ENCODE assay signal across 1 cellular context in the genomic region with DNA sequence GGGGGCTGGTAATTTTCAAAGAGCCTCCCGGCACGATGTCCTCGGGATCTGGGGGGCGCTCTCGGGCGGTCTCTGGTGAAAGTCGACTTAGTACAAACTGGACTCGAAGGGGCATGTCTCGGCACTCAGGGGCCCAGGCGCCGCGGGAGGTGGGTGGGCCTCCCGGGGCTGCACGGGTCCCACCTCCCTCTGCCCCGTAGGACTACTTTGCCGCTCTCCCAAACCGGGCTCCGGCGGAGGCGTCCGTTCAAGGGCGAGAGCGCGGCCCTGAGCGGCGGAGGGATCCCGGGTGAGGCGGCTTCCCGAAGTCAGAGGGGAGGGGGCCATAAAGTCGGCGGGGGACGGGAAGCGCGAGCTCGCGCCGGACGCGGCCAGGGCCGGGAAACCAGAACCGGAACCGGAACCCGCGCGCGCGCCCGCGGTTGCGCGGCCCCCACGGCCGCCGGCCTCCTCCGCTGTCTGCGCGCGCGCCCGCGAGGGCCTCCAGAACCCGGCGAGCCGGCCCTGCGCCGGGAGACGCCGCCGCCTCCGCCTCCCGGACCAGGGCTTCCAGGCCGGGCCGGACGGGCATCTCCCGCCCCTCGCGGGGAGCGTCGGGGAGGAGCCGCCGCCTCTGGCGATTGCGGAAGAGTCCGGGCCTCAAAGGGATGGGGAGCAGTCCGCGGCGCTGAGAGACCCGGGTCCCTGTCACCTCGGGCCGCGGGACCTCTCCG.
A peak's percentile ranks its signal among the peaks of the same experiment; 100 is the strongest.
TF ChIP-seq lines count a peak whose summit lies in the region.

A gene with protein sequence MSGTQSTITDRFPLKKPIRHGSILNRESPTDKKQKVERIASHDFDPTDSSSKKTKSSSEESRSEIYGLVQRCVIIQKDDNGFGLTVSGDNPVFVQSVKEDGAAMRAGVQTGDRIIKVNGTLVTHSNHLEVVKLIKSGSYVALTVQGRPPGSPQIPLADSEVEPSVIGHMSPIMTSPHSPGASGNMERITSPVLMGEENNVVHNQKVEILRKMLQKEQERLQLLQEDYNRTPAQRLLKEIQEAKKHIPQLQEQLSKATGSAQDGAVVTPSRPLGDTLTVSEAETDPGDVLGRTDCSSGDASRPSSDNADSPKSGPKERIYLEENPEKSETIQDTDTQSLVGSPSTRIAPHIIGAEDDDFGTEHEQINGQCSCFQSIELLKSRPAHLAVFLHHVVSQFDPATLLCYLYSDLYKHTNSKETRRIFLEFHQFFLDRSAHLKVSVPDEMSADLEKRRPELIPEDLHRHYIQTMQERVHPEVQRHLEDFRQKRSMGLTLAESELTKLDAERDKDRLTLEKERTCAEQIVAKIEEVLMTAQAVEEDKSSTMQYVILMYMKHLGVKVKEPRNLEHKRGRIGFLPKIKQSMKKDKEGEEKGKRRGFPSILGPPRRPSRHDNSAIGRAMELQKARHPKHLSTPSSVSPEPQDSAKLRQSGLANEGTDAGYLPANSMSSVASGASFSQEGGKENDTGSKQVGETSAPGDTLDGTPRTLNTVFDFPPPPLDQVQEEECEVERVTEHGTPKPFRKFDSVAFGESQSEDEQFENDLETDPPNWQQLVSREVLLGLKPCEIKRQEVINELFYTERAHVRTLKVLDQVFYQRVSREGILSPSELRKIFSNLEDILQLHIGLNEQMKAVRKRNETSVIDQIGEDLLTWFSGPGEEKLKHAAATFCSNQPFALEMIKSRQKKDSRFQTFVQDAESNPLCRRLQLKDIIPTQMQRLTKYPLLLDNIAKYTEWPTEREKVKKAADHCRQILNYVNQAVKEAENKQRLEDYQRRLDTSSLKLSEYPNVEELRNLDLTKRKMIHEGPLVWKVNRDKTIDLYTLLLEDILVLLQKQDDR (N-terminal part only) (plus strand): TSS at position 486 of the 713 bp plus-strand sequence. CDS start 831 bp downstream, outside the sequence.

TF ChIP-seq in GM12878, 131 proteins besides CTCF, POLR2A, EP300 and RAD21 (continued from another document and continues in another):
- peak; percentile 84 for TF ChIP-seq YY1 (IDR thresholded peaks at IDR 0.05; ENCODE audit: low read depth, low read length)
- peak; percentile 49; the same call in 1 of the 2 replicates for TF ChIP-seq CREM (IDR thresholded peaks at IDR 0.05; ENCODE audit: low read depth)
- TF ChIP-seq TBL1XR1 (IDR thresholded peaks at IDR 0.05; ENCODE audit: low read depth, low read length): 0 out of 2 replicates have a peak, but pooled peaks have one; percentile 62
- TF ChIP-seq, protein P1, sequence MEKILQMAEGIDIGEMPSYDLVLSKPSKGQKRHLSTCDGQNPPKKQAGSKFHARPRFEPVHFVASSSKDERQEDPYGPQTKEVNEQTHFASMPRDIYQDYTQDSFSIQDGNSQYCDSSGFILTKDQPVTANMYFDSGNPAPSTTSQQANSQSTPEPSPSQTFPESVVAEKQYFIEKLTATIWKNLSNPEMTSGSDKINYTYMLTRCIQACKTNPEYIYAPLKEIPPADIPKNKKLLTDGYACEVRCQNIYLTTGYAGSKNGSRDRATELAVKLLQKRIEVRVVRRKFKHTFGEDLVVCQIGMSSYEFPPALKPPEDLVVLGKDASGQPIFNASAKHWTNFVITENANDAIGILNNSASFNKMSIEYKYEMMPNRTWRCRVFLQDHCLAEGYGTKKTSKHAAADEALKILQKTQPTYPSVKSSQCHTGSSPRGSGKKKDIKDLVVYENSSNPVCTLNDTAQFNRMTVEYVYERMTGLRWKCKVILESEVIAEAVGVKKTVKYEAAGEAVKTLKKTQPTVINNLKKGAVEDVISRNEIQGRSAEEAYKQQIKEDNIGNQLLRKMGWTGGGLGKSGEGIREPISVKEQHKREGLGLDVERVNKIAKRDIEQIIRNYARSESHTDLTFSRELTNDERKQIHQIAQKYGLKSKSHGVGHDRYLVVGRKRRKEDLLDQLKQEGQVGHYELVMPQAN (conservative IDR thresholded peaks at IDR 0.05): peak; percentile 54; the same call in 1 of the 2 replicates
- no peak for TF ChIP-seq CHD4 (IDR thresholded peaks at IDR 0.05)
- TF ChIP-seq, protein P2, sequence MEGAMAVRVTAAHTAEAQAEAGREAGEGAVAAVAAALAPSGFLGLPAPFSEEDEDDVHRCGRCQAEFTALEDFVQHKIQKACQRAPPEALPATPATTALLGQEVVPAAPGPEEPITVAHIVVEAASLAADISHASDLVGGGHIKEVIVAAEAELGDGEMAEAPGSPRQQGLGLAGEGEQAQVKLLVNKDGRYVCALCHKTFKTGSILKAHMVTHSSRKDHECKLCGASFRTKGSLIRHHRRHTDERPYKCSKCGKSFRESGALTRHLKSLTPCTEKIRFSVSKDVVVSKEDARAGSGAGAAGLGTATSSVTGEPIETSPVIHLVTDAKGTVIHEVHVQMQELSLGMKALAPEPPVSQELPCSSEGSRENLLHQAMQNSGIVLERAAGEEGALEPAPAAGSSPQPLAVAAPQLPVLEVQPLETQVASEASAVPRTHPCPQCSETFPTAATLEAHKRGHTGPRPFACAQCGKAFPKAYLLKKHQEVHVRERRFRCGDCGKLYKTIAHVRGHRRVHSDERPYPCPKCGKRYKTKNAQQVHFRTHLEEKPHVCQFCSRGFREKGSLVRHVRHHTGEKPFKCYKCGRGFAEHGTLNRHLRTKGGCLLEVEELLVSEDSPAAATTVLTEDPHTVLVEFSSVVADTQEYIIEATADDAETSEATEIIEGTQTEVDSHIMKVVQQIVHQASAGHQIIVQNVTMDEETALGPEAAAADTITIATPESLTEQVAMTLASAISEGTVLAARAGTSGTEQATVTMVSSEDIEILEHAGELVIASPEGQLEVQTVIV (IDR thresholded peaks at IDR 0.05; ENCODE audit: borderline replicate concordance, partially characterized antibody): no peak
- TF ChIP-seq RUNX3 (IDR thresholded peaks at IDR 0.05; ENCODE audit: low read length): peak; percentile 59
- TF ChIP-seq SP1 (IDR thresholded peaks at IDR 0.05; ENCODE audit: low read depth, low read length): peak; percentile 49
- TF ChIP-seq RCOR1 (conservative IDR thresholded peaks at IDR 0.05; ENCODE audit: low read depth, low read length): peak; percentile 73; the same call in 1 of the 2 replicates
- no peak for TF ChIP-seq YBX1 (IDR thresholded peaks at IDR 0.05)
- peak; percentile 93 for TF ChIP-seq SMARCA5 (IDR thresholded peaks at IDR 0.05)
- peak; percentile 58; the same call in 1 of the 2 replicates for TF ChIP-seq FOXM1 (IDR thresholded peaks at IDR 0.05; ENCODE audit: low read depth, low read length)
- TF ChIP-seq, protein P3, sequence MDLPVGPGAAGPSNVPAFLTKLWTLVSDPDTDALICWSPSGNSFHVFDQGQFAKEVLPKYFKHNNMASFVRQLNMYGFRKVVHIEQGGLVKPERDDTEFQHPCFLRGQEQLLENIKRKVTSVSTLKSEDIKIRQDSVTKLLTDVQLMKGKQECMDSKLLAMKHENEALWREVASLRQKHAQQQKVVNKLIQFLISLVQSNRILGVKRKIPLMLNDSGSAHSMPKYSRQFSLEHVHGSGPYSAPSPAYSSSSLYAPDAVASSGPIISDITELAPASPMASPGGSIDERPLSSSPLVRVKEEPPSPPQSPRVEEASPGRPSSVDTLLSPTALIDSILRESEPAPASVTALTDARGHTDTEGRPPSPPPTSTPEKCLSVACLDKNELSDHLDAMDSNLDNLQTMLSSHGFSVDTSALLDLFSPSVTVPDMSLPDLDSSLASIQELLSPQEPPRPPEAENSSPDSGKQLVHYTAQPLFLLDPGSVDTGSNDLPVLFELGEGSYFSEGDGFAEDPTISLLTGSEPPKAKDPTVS (IDR thresholded peaks at IDR 0.05; ENCODE audit: low read depth, low read length): no peak
- TF ChIP-seq TARDBP (IDR thresholded peaks at IDR 0.05; ENCODE audit: borderline replicate concordance): peak; percentile 96
- TF ChIP-seq STAT1 (conservative IDR thresholded peaks at IDR 0.05): 0 out of 2 replicates have a peak, but pooled peaks have one; percentile 69
- TF ChIP-seq, protein P4, sequence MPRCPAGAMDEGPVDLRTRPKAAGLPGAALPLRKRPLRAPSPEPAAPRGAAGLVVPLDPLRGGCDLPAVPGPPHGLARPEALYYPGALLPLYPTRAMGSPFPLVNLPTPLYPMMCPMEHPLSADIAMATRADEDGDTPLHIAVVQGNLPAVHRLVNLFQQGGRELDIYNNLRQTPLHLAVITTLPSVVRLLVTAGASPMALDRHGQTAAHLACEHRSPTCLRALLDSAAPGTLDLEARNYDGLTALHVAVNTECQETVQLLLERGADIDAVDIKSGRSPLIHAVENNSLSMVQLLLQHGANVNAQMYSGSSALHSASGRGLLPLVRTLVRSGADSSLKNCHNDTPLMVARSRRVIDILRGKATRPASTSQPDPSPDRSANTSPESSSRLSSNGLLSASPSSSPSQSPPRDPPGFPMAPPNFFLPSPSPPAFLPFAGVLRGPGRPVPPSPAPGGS (IDR thresholded peaks at IDR 0.05; ENCODE audit: borderline replicate concordance, insufficient read depth, low read depth, low read length, poor library complexity, severe bottlenecking): peak; percentile 39
- 0 out of 2 replicates have a peak, but pooled peaks have one; percentile 9 for TF ChIP-seq ESRRA (IDR thresholded peaks at IDR 0.05; ENCODE audit: low read length)
- TF ChIP-seq ZNF384 (IDR thresholded peaks at IDR 0.05; ENCODE audit: borderline replicate concordance, low read depth, low read length): no peak
- peak; percentile 97 for TF ChIP-seq CHD2 (IDR thresholded peaks at IDR 0.05; ENCODE audit: borderline replicate concordance, low read depth, low read length)
- peak; percentile 97 to 99 for TF ChIP-seq IKZF2 (IDR thresholded peaks at IDR 0.05)
- TF ChIP-seq SUPT20H (IDR thresholded peaks at IDR 0.05; ENCODE audit: borderline replicate concordance, control insufficient read depth, low read depth, low read length): no peak
- TF ChIP-seq MEF2A (IDR thresholded peaks at IDR 0.05; ENCODE audit: insufficient read depth, low read depth, low read length): peak; percentile 48; the same call in 1 of the 2 replicates
- peak; percentile 64 for TF ChIP-seq ZNF217 (IDR thresholded peaks at IDR 0.05)
- 0 out of 2 replicates have a peak, but pooled peaks have one; percentile 35 for TF ChIP-seq ASH2L (IDR thresholded peaks at IDR 0.05; ENCODE audit: borderline replicate concordance, low read depth)
- 0 out of 2 replicates have a peak, but pooled peaks have one; percentile 66 for TF ChIP-seq NR2F1 (conservative IDR thresholded peaks at IDR 0.05)
- TF ChIP-seq ZNF274 (IDR thresholded peaks at IDR 0.05; ENCODE audit: insufficient read depth, insufficient read length): no peak
- no peak; the same call in 1 of the 2 replicates for TF ChIP-seq MXI1 (IDR thresholded peaks at IDR 0.05; ENCODE audit: low read depth, low read length)
- peak; percentile 49 for TF ChIP-seq NR2C1 (IDR thresholded peaks at IDR 0.05)
- TF ChIP-seq, protein P5, sequence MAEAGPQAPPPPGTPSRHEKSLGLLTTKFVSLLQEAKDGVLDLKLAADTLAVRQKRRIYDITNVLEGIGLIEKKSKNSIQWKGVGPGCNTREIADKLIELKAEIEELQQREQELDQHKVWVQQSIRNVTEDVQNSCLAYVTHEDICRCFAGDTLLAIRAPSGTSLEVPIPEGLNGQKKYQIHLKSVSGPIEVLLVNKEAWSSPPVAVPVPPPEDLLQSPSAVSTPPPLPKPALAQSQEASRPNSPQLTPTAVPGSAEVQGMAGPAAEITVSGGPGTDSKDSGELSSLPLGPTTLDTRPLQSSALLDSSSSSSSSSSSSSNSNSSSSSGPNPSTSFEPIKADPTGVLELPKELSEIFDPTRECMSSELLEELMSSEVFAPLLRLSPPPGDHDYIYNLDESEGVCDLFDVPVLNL (IDR thresholded peaks at IDR 0.05; ENCODE audit: low read depth, low read length): no peak
- TF ChIP-seq, protein P6, sequence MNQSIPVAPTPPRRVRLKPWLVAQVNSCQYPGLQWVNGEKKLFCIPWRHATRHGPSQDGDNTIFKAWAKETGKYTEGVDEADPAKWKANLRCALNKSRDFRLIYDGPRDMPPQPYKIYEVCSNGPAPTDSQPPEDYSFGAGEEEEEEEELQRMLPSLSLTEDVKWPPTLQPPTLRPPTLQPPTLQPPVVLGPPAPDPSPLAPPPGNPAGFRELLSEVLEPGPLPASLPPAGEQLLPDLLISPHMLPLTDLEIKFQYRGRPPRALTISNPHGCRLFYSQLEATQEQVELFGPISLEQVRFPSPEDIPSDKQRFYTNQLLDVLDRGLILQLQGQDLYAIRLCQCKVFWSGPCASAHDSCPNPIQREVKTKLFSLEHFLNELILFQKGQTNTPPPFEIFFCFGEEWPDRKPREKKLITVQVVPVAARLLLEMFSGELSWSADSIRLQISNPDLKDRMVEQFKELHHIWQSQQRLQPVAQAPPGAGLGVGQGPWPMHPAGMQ (IDR thresholded peaks at IDR 0.05; ENCODE audit: borderline replicate concordance): no peak
- no peak for TF ChIP-seq FOS (IDR thresholded peaks at IDR 0.05; ENCODE audit: borderline replicate concordance, extremely low read depth, insufficient read length)
- 0 out of 2 replicates have a peak, but pooled peaks have one; percentile 26 for TF ChIP-seq TCF3 (IDR thresholded peaks at IDR 0.05; ENCODE audit: borderline replicate concordance, insufficient read depth, low read depth, low read length)
- TF ChIP-seq, protein P7, sequence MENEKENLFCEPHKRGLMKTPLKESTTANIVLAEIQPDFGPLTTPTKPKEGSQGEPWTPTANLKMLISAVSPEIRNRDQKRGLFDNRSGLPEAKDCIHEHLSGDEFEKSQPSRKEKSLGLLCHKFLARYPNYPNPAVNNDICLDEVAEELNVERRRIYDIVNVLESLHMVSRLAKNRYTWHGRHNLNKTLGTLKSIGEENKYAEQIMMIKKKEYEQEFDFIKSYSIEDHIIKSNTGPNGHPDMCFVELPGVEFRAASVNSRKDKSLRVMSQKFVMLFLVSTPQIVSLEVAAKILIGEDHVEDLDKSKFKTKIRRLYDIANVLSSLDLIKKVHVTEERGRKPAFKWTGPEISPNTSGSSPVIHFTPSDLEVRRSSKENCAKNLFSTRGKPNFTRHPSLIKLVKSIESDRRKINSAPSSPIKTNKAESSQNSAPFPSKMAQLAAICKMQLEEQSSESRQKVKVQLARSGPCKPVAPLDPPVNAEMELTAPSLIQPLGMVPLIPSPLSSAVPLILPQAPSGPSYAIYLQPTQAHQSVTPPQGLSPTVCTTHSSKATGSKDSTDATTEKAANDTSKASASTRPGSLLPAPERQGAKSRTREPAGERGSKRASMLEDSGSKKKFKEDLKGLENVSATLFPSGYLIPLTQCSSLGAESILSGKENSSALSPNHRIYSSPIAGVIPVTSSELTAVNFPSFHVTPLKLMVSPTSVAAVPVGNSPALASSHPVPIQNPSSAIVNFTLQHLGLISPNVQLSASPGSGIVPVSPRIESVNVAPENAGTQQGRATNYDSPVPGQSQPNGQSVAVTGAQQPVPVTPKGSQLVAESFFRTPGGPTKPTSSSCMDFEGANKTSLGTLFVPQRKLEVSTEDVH (IDR thresholded peaks at IDR 0.05; ENCODE audit: low read depth, partially characterized antibody): no peak
- no peak for TF ChIP-seq STAT3 (IDR thresholded peaks at IDR 0.05; ENCODE audit: low read depth, low read length)
- 0 out of 2 replicates have a peak, but pooled peaks have one; percentile 52 for TF ChIP-seq CBFB (IDR thresholded peaks at IDR 0.05; ENCODE audit: low read depth)
- TF ChIP-seq, protein P8, sequence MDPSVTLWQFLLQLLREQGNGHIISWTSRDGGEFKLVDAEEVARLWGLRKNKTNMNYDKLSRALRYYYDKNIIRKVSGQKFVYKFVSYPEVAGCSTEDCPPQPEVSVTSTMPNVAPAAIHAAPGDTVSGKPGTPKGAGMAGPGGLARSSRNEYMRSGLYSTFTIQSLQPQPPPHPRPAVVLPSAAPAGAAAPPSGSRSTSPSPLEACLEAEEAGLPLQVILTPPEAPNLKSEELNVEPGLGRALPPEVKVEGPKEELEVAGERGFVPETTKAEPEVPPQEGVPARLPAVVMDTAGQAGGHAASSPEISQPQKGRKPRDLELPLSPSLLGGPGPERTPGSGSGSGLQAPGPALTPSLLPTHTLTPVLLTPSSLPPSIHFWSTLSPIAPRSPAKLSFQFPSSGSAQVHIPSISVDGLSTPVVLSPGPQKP (IDR thresholded peaks at IDR 0.05; ENCODE audit: low read depth, low read length): peak; percentile 79
- TF ChIP-seq LARP7 (IDR thresholded peaks at IDR 0.05): peak; percentile 86
- peak; percentile 8; the same call in 1 of the 2 replicates for TF ChIP-seq ZSCAN29 (IDR thresholded peaks at IDR 0.05)
- TF ChIP-seq ZNF24 (IDR thresholded peaks at IDR 0.05): peak; percentile 8; the same call in 1 of the 2 replicates
